ENCODE assay signal across 1 cellular context in the genomic region with DNA sequence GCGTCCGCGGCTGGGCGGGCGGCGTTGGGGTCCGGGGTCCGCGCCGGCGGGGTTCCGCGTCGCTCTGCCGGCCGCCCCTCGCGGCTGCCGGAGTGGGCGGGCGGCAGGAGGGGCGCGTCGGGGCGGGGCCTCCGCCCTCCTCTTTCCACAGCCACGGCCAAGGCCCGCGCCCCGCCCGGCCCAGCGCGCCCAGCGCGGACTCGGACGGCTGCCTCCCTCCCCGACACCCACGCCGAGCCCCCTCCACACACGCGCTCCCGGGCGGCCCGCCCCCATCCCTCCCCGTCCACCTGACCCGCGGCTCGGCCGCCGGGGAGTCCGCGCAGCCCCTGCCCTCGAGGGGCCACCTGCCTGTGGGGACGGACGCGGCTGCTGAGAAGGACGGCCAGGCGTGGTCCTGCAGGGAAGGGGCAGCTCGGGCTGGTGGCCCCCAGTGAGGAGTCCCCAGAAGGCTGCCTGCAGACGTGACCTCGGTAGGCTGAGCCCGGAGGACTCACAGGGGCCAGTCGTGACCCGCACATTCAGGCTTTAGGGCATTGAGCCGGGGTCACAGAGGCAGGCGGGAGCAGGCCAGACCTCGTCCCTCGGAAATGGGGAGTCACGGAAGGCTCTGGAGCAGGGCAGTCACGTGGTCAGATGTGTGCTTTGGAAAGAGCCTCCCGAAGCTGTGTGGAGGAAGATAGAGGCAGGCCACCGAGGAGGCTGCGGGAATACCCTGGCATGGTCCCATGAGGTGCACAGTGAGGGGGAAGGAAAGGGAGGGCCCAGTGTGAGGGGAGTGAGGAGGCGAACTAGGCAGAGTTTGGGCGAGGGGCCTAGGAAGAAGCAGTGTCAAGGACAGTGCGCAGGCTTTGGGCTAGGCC.
A peak's percentile ranks its signal among the peaks of the same experiment; 100 is the strongest.
TF ChIP-seq lines count a peak whose summit lies in the region.

A gene (minus strand): TSS at position 94 of the 863 bp plus-strand sequence. CDS start 24,980 bp downstream, outside the sequence.

TF ChIP-seq in K562, 482 proteins besides CTCF, POLR2A, EP300 and RAD21 (continued from another document):
- TF ChIP-seq, protein P1, sequence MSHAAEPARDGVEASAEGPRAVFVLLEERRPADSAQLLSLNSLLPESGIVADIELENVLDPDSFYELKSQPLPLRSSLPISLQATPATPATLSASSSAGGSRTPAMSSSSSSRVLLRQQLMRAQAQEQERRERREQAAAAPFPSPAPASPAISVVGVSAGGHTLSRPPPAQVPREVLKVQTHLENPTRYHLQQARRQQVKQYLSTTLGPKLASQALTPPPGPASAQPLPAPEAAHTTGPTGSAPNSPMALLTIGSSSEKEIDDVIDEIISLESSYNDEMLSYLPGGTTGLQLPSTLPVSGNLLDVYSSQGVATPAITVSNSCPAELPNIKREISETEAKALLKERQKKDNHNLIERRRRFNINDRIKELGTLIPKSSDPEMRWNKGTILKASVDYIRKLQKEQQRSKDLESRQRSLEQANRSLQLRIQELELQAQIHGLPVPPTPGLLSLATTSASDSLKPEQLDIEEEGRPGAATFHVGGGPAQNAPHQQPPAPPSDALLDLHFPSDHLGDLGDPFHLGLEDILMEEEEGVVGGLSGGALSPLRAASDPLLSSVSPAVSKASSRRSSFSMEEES (CRISPR knock-in tag; IDR thresholded peaks at IDR 0.05): peak; percentile 80
- TF ChIP-seq, protein P2, sequence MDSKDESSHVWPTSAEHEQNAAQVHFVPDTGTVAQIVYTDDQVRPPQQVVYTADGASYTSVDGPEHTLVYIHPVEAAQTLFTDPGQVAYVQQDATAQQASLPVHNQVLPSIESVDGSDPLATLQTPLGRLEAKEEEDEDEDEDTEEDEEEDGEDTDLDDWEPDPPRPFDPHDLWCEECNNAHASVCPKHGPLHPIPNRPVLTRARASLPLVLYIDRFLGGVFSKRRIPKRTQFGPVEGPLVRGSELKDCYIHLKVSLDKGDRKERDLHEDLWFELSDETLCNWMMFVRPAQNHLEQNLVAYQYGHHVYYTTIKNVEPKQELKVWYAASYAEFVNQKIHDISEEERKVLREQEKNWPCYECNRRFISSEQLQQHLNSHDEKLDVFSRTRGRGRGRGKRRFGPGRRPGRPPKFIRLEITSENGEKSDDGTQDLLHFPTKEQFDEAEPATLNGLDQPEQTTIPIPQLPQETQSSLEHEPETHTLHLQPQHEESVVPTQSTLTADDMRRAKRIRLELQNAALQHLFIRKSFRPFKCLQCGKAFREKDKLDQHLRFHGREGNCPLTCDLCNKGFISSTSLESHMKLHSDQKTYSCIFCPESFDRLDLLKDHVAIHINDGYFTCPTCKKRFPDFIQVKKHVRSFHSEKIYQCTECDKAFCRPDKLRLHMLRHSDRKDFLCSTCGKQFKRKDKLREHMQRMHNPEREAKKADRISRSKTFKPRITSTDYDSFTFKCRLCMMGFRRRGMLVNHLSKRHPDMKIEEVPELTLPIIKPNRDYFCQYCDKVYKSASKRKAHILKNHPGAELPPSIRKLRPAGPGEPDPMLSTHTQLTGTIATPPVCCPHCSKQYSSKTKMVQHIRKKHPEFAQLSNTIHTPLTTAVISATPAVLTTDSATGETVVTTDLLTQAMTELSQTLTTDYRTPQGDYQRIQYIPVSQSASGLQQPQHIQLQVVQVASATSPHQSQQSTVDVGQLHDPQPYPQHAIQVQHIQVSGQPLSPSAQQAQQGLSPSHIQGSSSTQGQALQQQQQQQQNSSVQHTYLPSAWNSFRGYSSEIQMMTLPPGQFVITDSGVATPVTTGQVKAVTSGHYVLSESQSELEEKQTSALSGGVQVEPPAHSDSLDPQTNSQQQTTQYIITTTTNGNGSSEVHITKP (IDR thresholded peaks at IDR 0.05; ENCODE audit: partially characterized antibody): no peak
- TF ChIP-seq, protein P3, sequence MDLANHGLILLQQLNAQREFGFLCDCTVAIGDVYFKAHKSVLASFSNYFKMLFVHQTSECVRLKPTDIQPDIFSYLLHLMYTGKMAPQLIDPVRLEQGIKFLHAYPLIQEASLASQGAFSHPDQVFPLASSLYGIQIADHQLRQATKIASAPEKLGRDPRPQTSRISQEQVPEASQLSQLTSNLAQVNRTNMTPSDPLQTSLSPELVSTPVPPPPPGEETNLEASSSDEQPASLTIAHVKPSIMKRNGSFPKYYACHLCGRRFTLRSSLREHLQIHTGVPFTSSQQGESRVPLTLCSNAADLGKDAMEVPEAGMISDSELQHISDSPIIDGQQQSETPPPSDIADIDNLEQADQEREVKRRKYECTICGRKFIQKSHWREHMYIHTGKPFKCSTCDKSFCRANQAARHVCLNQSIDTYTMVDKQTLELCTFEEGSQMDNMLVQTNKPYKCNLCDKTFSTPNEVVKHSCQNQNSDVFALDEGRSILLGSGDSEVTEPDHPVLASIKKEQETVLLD (IDR thresholded peaks at IDR 0.05): no peak
- TF ChIP-seq ZBTB7A (IDR thresholded peaks at IDR 0.05; ENCODE audit: borderline replicate concordance, control insufficient read depth, low read depth, low read length) (0 out of 2 replicates have a peak, but pooled peaks have one; percentile 22), MYBL2 (IDR thresholded peaks at IDR 0.05; ENCODE audit: low read depth) (no peak), MYBL2 (CRISPR knock-in tag; IDR thresholded peaks at IDR 0.05; ENCODE audit: borderline replicate concordance) (no peak), SMAD3 (CRISPR knock-in tag; conservative IDR thresholded peaks at IDR 0.05) (no peak), NR2F6 (CRISPR knock-in tag; IDR thresholded peaks at IDR 0.05) (no peak), CCAR2 (IDR thresholded peaks at IDR 0.05; ENCODE audit: low read depth, low read length) (no peak), ZNF586 (CRISPR knock-in tag; conservative IDR thresholded peaks at IDR 0.05) (no peak), CREBBP (IDR thresholded peaks at IDR 0.05; ENCODE audit: low read depth, low read length) (no peak), L3MBTL2 (IDR thresholded peaks at IDR 0.05) (0 out of 2 replicates have a peak, but pooled peaks have one; percentile 32), TOE1 (IDR thresholded peaks at IDR 0.05; ENCODE audit: borderline replicate concordance) (peak; percentile 67; the same call in 1 of the 2 replicates), TOE1 (CRISPR knock-in tag; IDR thresholded peaks at IDR 0.05; ENCODE audit: borderline replicate concordance, low read depth) (no peak), ZNF146 (CRISPR knock-in tag; IDR thresholded peaks at IDR 0.05; ENCODE audit: unreplicated experiment) (no peak), CBFA2T2 (conservative IDR thresholded peaks at IDR 0.05) (peak; percentile 41), ZFX (CRISPR knock-in tag; IDR thresholded peaks at IDR 0.05) (no peak), ZNF143 (CRISPR knock-in tag; IDR thresholded peaks at IDR 0.05) (no peak), MEIS2 (IDR thresholded peaks at IDR 0.05; ENCODE audit: partially characterized antibody) (no peak), HLTF (IDR thresholded peaks at IDR 0.05) (no peak), ZBTB8A (IDR thresholded peaks at IDR 0.05; ENCODE audit: partially characterized antibody) (no peak), GABPB2 (CRISPR knock-in tag; conservative IDR thresholded peaks at IDR 0.05) (no peak), ZNF431 (CRISPR knock-in tag; IDR thresholded peaks at IDR 0.05) (no peak), ZEB2 (IDR thresholded peaks at IDR 0.05) (no peak), BACH1 (tag; IDR thresholded peaks at IDR 0.05) (no peak), RAD51 (IDR thresholded peaks at IDR 0.05; ENCODE audit: borderline replicate concordance, low read depth) (peak; percentile 86)
- TF ChIP-seq, protein P4, sequence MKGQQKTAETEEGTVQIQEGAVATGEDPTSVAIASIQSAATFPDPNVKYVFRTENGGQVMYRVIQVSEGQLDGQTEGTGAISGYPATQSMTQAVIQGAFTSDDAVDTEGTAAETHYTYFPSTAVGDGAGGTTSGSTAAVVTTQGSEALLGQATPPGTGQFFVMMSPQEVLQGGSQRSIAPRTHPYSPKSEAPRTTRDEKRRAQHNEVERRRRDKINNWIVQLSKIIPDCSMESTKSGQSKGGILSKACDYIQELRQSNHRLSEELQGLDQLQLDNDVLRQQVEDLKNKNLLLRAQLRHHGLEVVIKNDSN (CRISPR knock-in tag; IDR thresholded peaks at IDR 0.05): peak; percentile 76
- TF ChIP-seq, protein P5, sequence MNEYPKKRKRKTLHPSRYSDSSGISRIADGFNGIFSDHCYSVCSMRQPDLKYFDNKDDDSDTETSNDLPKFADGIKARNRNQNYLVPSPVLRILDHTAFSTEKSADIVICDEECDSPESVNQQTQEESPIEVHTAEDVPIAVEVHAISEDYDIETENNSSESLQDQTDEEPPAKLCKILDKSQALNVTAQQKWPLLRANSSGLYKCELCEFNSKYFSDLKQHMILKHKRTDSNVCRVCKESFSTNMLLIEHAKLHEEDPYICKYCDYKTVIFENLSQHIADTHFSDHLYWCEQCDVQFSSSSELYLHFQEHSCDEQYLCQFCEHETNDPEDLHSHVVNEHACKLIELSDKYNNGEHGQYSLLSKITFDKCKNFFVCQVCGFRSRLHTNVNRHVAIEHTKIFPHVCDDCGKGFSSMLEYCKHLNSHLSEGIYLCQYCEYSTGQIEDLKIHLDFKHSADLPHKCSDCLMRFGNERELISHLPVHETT (CRISPR knock-in tag; conservative IDR thresholded peaks at IDR 0.05 in 1 of 2, IDR thresholded peaks at IDR 0.05 in 1 of 2): no peak
- TF ChIP-seq, protein P6, sequence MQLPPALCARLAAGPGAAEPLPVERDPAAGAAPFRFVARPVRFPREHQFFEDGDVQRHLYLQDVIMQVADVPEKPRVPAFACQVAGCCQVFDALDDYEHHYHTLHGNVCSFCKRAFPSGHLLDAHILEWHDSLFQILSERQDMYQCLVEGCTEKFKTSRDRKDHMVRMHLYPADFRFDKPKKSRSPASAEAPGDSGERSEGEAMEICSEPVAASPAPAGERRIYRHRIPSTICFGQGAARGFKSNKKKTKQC (CRISPR knock-in tag; IDR thresholded peaks at IDR 0.05): peak; percentile 53; the same call in 1 of the 2 replicates
- TF ChIP-seq, protein P7, sequence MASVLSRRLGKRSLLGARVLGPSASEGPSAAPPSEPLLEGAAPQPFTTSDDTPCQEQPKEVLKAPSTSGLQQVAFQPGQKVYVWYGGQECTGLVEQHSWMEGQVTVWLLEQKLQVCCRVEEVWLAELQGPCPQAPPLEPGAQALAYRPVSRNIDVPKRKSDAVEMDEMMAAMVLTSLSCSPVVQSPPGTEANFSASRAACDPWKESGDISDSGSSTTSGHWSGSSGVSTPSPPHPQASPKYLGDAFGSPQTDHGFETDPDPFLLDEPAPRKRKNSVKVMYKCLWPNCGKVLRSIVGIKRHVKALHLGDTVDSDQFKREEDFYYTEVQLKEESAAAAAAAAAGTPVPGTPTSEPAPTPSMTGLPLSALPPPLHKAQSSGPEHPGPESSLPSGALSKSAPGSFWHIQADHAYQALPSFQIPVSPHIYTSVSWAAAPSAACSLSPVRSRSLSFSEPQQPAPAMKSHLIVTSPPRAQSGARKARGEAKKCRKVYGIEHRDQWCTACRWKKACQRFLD (CRISPR knock-in tag; IDR thresholded peaks at IDR 0.05): no peak
- TF ChIP-seq, protein P8, sequence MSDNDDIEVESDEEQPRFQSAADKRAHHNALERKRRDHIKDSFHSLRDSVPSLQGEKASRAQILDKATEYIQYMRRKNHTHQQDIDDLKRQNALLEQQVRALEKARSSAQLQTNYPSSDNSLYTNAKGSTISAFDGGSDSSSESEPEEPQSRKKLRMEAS (CRISPR knock-in tag; IDR thresholded peaks at IDR 0.05): peak; percentile 57; the same call in 1 of the 2 replicates
- TF ChIP-seq, protein P9, sequence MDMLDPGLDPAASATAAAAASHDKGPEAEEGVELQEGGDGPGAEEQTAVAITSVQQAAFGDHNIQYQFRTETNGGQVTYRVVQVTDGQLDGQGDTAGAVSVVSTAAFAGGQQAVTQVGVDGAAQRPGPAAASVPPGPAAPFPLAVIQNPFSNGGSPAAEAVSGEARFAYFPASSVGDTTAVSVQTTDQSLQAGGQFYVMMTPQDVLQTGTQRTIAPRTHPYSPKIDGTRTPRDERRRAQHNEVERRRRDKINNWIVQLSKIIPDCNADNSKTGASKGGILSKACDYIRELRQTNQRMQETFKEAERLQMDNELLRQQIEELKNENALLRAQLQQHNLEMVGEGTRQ (CRISPR knock-in tag; IDR thresholded peaks at IDR 0.05): peak; percentile 65
- TF ChIP-seq, protein P10, sequence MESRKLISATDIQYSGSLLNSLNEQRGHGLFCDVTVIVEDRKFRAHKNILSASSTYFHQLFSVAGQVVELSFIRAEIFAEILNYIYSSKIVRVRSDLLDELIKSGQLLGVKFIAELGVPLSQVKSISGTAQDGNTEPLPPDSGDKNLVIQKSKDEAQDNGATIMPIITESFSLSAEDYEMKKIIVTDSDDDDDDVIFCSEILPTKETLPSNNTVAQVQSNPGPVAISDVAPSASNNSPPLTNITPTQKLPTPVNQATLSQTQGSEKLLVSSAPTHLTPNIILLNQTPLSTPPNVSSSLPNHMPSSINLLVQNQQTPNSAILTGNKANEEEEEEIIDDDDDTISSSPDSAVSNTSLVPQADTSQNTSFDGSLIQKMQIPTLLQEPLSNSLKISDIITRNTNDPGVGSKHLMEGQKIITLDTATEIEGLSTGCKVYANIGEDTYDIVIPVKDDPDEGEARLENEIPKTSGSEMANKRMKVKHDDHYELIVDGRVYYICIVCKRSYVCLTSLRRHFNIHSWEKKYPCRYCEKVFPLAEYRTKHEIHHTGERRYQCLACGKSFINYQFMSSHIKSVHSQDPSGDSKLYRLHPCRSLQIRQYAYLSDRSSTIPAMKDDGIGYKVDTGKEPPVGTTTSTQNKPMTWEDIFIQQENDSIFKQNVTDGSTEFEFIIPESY (CRISPR knock-in tag; IDR thresholded peaks at IDR 0.05): 0 out of 2 replicates have a peak, but pooled peaks have one; percentile 16
